23 cellular contexts compared by ENCODE assay signal in genomic region chr2:54952425-54952824, GRCh38.
"Had no signal": no experiment of that assay in that cellular context is flagged by ENCODE, and none has a peak within 500 bp of the region (broad histone marks: within the 10 kb centered on the region; RNA-seq: fewer than 3 reads in every experiment).

No MANE protein-coding gene starts in this region.

- H3K4me1 ChIP-seq: adrenal gland, heart left ventricle had no signal

- H3K27ac Mint-ChIP-seq: activated B cell treated with CpG ODN at 0.5 μM for 24 hours; activated CD4-positive, alpha-beta memory T cell treated with anti-CD3 and anti-CD28 coated beads, Interleukin-2, amount 10 ng/mL, durations not matched to agents 7 days and 5 days; activated naive CD4-positive, alpha-beta T cell treated with anti-CD3 and anti-CD28 coated beads, Interleukin-2, amount 50 U/mL, for 24 hours; dendritic cell treated with granulocyte-macrophage colony-stimulating factor and Interleukin-4, amounts not matched to agents 40 ng/mL and 50 ng/mL, for 4 days; mesothelial cell of epicardium; nephron progenitor cell had no signal

- H3K4me1 Mint-ChIP-seq: activated B cell treated with CpG ODN at 0.5 μM for 24 hours; activated naive CD4-positive, alpha-beta T cell treated with anti-CD3 and anti-CD28 coated beads, Interleukin-2, amount 50 U/mL, for 24 hours; mesothelial cell of epicardium had no signal

- H3K4me3 Mint-ChIP-seq: activated B cell treated with CpG ODN at 0.5 μM for 24 hours; activated CD4-positive, alpha-beta memory T cell treated with anti-CD3 and anti-CD28 coated beads, Interleukin-2, amount 10 ng/mL, durations not matched to agents 7 days and 5 days; activated naive CD4-positive, alpha-beta T cell treated with anti-CD3 and anti-CD28 coated beads, Interleukin-2, amount 50 U/mL, for 24 hours; activated T-cell treated with anti-CD3 and anti-CD28 coated beads, Interleukin-2, amount 50 U/mL, for 4 hours; dendritic cell treated with granulocyte-macrophage colony-stimulating factor and Interleukin-4, amounts not matched to agents 40 ng/mL and 50 ng/mL, for 4 days; mesothelial cell of epicardium; nephron progenitor cell; T-helper 2 cell treated with Interferon-gamma antibody and Interleukin-4, amounts not matched to agents 5 μg/mL and 100 μg/mL, for 36 hours had no signal

- H3K36me3 Mint-ChIP-seq: activated naive CD4-positive, alpha-beta T cell treated with anti-CD3 and anti-CD28 coated beads, Interleukin-2, amount 50 U/mL, for 24 hours; mesothelial cell of epicardium had no signal

- H3K27ac ChIP-seq: adrenal gland, gastroesophageal sphincter, heart left ventricle, left lung, tibial artery had no signal

- H3K27me3 Mint-ChIP-seq: activated B cell treated with CpG ODN at 0.5 μM for 24 hours; activated CD4-positive, alpha-beta memory T cell treated with anti-CD3 and anti-CD28 coated beads, Interleukin-2, amount 10 ng/mL, durations not matched to agents 7 days and 5 days; activated naive CD4-positive, alpha-beta T cell treated with anti-CD3 and anti-CD28 coated beads, Interleukin-2, amount 50 U/mL, for 24 hours had no signal

- ATAC-seq: esophagus mucosa; gastroesophageal sphincter; heart left ventricle; left lung; stimulated activated naive CD8-positive, alpha-beta T cell treated with anti-CD3 and anti-CD28 coated beads, Interleukin-15, Interleukin-2, amounts not matched to agents 100 U/mL and 50 U/mL, for 24 hours had no signal

- H3K9me3 ChIP-seq: adrenal gland, gastroesophageal sphincter, heart left ventricle, left lung, tibial artery had no signal

- H3K27me3 ChIP-seq: adrenal gland, gastroesophageal sphincter, left lung, tibial artery had no signal

- DNase-seq: activated B cell treated with CpG ODN at 0.5 μM for 24 hours; activated CD4-positive, alpha-beta memory T cell treated with anti-CD3 and anti-CD28 coated beads, Interleukin-2, amount 10 ng/mL, durations not matched to agents 7 days and 5 days; activated CD4-positive, alpha-beta T cell treated with anti-CD3 and anti-CD28 coated beads for 4 hours; activated effector memory CD4-positive, alpha-beta T cell treated with anti-CD3 and anti-CD28 coated beads, Interleukin-2, amount 50 U/mL, for 16 hours; activated T-cell treated with anti-CD3 and anti-CD28 coated beads, Interleukin-2, amount 50 U/mL, for 4 hours; effector CD8-positive, alpha-beta T cell; heart left ventricle; left lung; nephron progenitor cell; nucleus accumbens; posterior cingulate gyrus; retina; stimulated activated CD4-positive, alpha-beta T cell treated with anti-CD3 and anti-CD28 coated beads, Interleukin-2, amount 100 ng/mL, for 24 hours; stimulated activated naive CD8-positive, alpha-beta T cell treated with anti-CD3 and anti-CD28 coated beads, Interleukin-15, Interleukin-2, amounts not matched to agents 100 U/mL and 50 U/mL, for 24 hours; substantia nigra; tibial artery had no signal

- H3K36me3 ChIP-seq: adrenal gland, gastroesophageal sphincter, heart left ventricle, left lung, tibial artery had no signal

- H3K4me3 ChIP-seq: adrenal gland, gastroesophageal sphincter, heart left ventricle, left lung, tibial artery had no signal

- H3K9me3 Mint-ChIP-seq: activated B cell treated with CpG ODN at 0.5 μM for 24 hours; activated CD4-positive, alpha-beta memory T cell treated with anti-CD3 and anti-CD28 coated beads, Interleukin-2, amount 10 ng/mL, durations not matched to agents 7 days and 5 days; activated naive CD4-positive, alpha-beta T cell treated with anti-CD3 and anti-CD28 coated beads, Interleukin-2, amount 50 U/mL, for 24 hours; activated T-cell treated with anti-CD3 and anti-CD28 coated beads, Interleukin-2, amount 50 U/mL, for 4 hours; dendritic cell treated with granulocyte-macrophage colony-stimulating factor and Interleukin-4, amounts not matched to agents 40 ng/mL and 50 ng/mL, for 4 days; mesothelial cell of epicardium; nephron progenitor cell; T-helper 2 cell treated with Interferon-gamma antibody and Interleukin-4, amounts not matched to agents 5 μg/mL and 100 μg/mL, for 36 hours had no signal
